26 cellular contexts compared by ENCODE assay signal in the genomic region with DNA sequence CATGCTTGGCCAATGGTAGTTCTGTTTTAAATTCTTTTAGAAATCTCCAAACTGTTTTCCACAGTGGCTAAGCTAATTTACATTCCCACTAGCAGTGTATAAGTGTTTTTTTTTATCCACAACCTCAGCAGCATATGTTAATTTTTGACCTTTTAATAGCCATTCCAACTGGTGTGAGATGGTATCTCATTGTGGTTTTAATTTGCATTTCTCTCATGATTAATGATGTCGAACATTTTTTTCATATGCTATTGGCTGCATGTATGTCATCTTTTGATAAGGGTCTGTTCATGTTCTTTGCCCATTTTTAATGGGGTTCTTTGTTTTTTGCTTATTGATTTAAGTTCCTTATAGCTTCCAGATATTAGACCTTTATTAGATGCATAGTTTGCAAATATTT. TPM values are rescaled to one million over a fixed set of nuclear protein-coding genes. Genes with fewer than 3 reads are reported as not detected.
A peak's percentile ranks its signal among the peaks of the same experiment; 100 is the strongest.
DNase-seq lines count a peak whose midpoint lies in the region; ATAC-seq, FAIRE-seq and TF ChIP-seq lines count a peak whose summit lies in the region.
"Had no signal": no experiment of that assay in that cellular context is flagged by ENCODE, and none has a peak within 500 bp of the region (broad histone marks: within the 10 kb centered on the region; RNA-seq: fewer than 3 reads in every experiment).

No MANE protein-coding gene starts in this region.

- H3K27me3 ChIP-seq in Karpas-422 (ENCODE audit: low read length) (no peaks in the 10 kb centered on the region), upper lobe of right lung (no peaks in the 10 kb centered on the region)
- H3K27me3 ChIP-seq: BE2C, BLaER1 had no signal

- peak overlapping the region; percentile 23 for H3K4me2 ChIP-seq in Karpas-422 (ENCODE audit: low read depth, low read length, poor library complexity, severe bottlenecking)
- H3K4me2 ChIP-seq: BLaER1 had no signal

- no peak overlapping the region for H3K9ac ChIP-seq in Karpas-422 (ENCODE audit: low read length)
- H3K9ac ChIP-seq: BLaER1 had no signal

- H3K36me3 ChIP-seq in Karpas-422 (ENCODE audit: insufficient read depth, low read length) (no peaks in the 10 kb centered on the region), upper lobe of right lung (no peaks in the 10 kb centered on the region)
- H3K36me3 ChIP-seq: BE2C, BLaER1 had no signal

- H3K27ac ChIP-seq in Karpas-422 (ENCODE audit: low read length) = no peak overlapping the region
- H3K27ac ChIP-seq in upper lobe of right lung = no peak overlapping the region
- H3K27ac ChIP-seq: BLaER1 had no signal

- no peak for ATAC-seq in upper lobe of right lung

- peak; percentile 66 for DNase-seq in Karpas-422
- DNase-seq in NAMALWA (ENCODE audit: low spot score) = peak; percentile 53
- no peak for DNase-seq in GM12892 (ENCODE audit: insufficient read length)
- no peak for DNase-seq in upper lobe of right lung
- no peak for DNase-seq in NCI-H510A (lab: John Stamatoyannopoulos, UW)
- DNase-seq: 8988T; ACHN; BE2C; C1 segment of cervical spinal cord; CD4-positive, alpha-beta memory T cell; CD4-positive, CD25-positive, alpha-beta regulatory T cell; CD8-positive, alpha-beta memory T cell; COR-L47; DMS 273 treated with DMSO at 0.1 percent for 48 hours; DMS153; DMS53; DMS79; DND-41; GF-D8 had no signal

- H3K9me2 ChIP-seq in Karpas-422 (replicated peaks; ENCODE audit: insufficient read depth, low read length) = no peaks in the 10 kb centered on the region

- no peak for TF ChIP-seq CTCF in upper lobe of right lung (IDR thresholded peaks at IDR 0.05)

- H3K4me3 ChIP-seq in Karpas-422 (ENCODE audit: low read length) (no peak overlapping the region), upper lobe of right lung (no peak overlapping the region)
- H3K4me3 ChIP-seq: BLaER1 had no signal

- H3K4me1 ChIP-seq in Karpas-422 (ENCODE audit: low read length) = peaks cover 10% of the 10 kb centered on the region
- no peaks in the 10 kb centered on the region for H3K4me1 ChIP-seq in upper lobe of right lung
- H3K4me1 ChIP-seq: BE2C had no signal

- H3K9me3 ChIP-seq in Karpas-422 (ENCODE audit: low read length) (no peaks in the 10 kb centered on the region), upper lobe of right lung (no peaks in the 10 kb centered on the region)
- H3K9me3 ChIP-seq: BE2C had no signal

- H3K79me2 ChIP-seq in Karpas-422 (ENCODE audit: low read length) = no peaks in the 10 kb centered on the region

- no peak overlapping the region for H2AFZ ChIP-seq in Karpas-422 (ENCODE audit: low read length)

- FAIRE-seq in GM12892 (lab: Jason Lieb, UNC) = no peak
- FAIRE-seq: A204.1, G401.6, GM12891, GM18507, GM19239 had no signal

- no peak for TF ChIP-seq POLR2A in GM12892 (IDR thresholded peaks at IDR 0.05; ENCODE audit: low read depth, low read length)

- intact Hi-C loops in upper lobe of right lung (cut with DNase I) = no loop called here

- no peaks in the 10 kb centered on the region for H4K20me1 ChIP-seq in Karpas-422 (ENCODE audit: insufficient read depth, low read depth, low read length)
- H4K20me1 ChIP-seq: BLaER1 had no signal

RNA-seq across cellular contexts. Expression of gene MOCOS, which starts 20.0 kb away (rescaled TPM):
- total RNA-seq in Karpas-422 (2014; rRNA removed; shearing (Covaris generic); ENCODE audit: low replicate concordance) = not detected in 2 replicates
- 1.3 TPM for polyA plus RNA-seq in GM12892 (2012; ENCODE audit: missing spikeins)
- total RNA-seq in upper lobe of right lung = 5.0 TPM
- total RNA-seq: A673; CD4-positive, CD25-positive, alpha-beta regulatory T cell had no signal

Comparison
In these comparisons a context has a peak if more than half of its experiments do, and no peak if none do; other contexts are left out.
1. DNase-seq: peak in Karpas-422 (single experiment) and NAMALWA (single experiment); none in GM12892 (single experiment), upper lobe of right lung (single experiment) and NCI-H510A (single experiment).